Comparison of ENCODE assay signal across 23 cellular contexts in genomic region chr11:131375421-131375820, GRCh38. TPM values are rescaled to one million over a fixed set of nuclear protein-coding genes. Genes with fewer than 3 reads are reported as not detected.
"Had no signal": no experiment of that assay in that cellular context is flagged by ENCODE, and none has a peak within 500 bp of the region (broad histone marks: within the 10 kb centered on the region; RNA-seq: fewer than 3 reads in every experiment).

No MANE protein-coding gene starts in this region.

- H3K4me3 ChIP-seq: hepatocyte, left ventricle myocardium inferior, lung, ovary, skin epidermis, stomach, testis, thyroid gland, transverse colon, upper lobe of left lung had no signal

- DNase-seq: islet precursor cell; left ventricle myocardium inferior; mesendoderm; naive B cell; ovary; right cardiac atrium; stimulated activated CD4-positive, alpha-beta T cell treated with anti-CD3 and anti-CD28 coated beads, Interleukin-12 subunit alpha, Interleukin-12 subunit beta, amount 100 ng/mL, for 4 hours; stimulated activated CD4-positive, alpha-beta T cell treated with anti-CD3 and anti-CD28 coated beads, Interleukin-15, amount 100 ng/mL, for 24 hours; stimulated activated CD4-positive, alpha-beta T cell treated with anti-CD3 and anti-CD28 coated beads, Interleukin-2, amount 100 ng/mL, for 24 hours; stimulated activated CD4-positive, alpha-beta T cell treated with anti-CD3 and anti-CD28 coated beads, Interleukin-4, amount 100 ng/mL, for 1 hour; stimulated activated naive B cell treated with anti-CD40 and anti-IgM and Interleukin-4, amounts not matched to agents 10 μg/mL and 1 μg/mL and 100 μg/mL, for 72 hours; stimulated activated naive CD8-positive, alpha-beta T cell treated with anti-CD3 and anti-CD28 coated beads, Interleukin-15, Interleukin-2, amounts not matched to agents 100 U/mL and 50 U/mL, for 24 hours; stomach; testis; thyroid gland; transverse colon; upper lobe of left lung had no signal

- H3K27me3 ChIP-seq: ovary, testis had no signal

- H3K27ac ChIP-seq: hepatocyte, left ventricle myocardium inferior, ovary, skin epidermis, stomach, testis, thyroid gland, transverse colon, upper lobe of left lung had no signal

- ATAC-seq: natural killer cell treated with Interleukin-12 subunit alpha and Interleukin-12 subunit beta and Interleukin-15 and Interleukin-18, amount 100 ng/mL, for 72 hours; right cardiac atrium; sciatic nerve; stimulated activated naive B cell treated with anti-CD40 and anti-IgM and Interleukin-4, amounts not matched to agents 10 μg/mL and 1 μg/mL and 100 μg/mL, for 72 hours; stimulated activated naive CD8-positive, alpha-beta T cell treated with anti-CD3 and anti-CD28 coated beads, Interleukin-15, Interleukin-2, amounts not matched to agents 100 U/mL and 50 U/mL, for 24 hours had no signal

RNA-seq across cellular contexts. Expression of gene NTM, which starts 5.0 kb away (rescaled TPM):
- total RNA-seq: mononuclear cell; natural killer cell treated with Interleukin-12 subunit alpha and Interleukin-12 subunit beta and Interleukin-15 and Interleukin-18, amount 100 ng/mL, for 72 hours had no signal
